Comparison of ENCODE assay signal across 17 cellular contexts in the genomic region with DNA sequence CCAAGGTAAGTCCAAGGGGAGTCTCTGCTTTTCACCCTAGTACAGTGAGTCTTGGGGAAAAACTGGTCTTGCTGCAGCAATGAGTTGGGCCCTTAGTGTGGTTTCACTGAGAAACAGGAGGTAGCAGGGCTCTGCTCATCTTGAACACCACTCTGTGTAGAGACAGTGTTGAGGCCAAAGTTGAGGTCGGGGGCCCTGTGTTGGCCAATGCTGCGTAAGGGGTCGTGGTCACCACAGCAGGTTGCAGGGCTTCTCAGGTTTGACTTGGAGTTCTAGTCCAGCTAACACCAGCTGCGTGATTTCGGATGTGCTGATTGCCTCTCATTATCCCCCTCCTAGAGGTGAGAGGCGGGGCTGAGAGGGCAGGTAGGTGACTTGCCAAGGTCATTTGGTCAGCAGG.
DNase-seq lines count a peak whose midpoint lies in the region; ATAC-seq, FAIRE-seq and TF ChIP-seq lines count a peak whose summit lies in the region.
"Had no signal": no experiment of that assay in that cellular context is flagged by ENCODE, and none has a peak within 500 bp of the region (broad histone marks: within the 10 kb centered on the region; RNA-seq: fewer than 3 reads in every experiment).

No MANE protein-coding gene starts in this region.

- no peak overlapping the region for H4K8ac ChIP-seq in H1 (ENCODE audit: extremely low read depth, insufficient read depth, low read length)

- ATAC-seq in HG02884 (IDR thresholded peaks at IDR 0.05; ENCODE audit: unreplicated experiment) (no peak), Right ventricle myocardium inferior (no peak)
- ATAC-seq: A549, GM12878 had no signal

- WGBS in H1 (ENCODE audit: extremely low coverage in 1 of 2, insufficient coverage in 1 of 2, insufficient read length in 1 of 2, insufficient replicate concordance in 2 of 2, low coverage in 1 of 2, low lambda C conversion rate in 2 of 2, missing lambda C conversion rate in 1 of 2), 2 experiments, result 93% methylated on average over 6 of the region's 6 CpGs; no CpG with 5 or more reads in 1 of the 2 experiments
- 96% methylated on average over 6 of the region's 6 CpGs for WGBS in thymus

- H3K4me3 Mint-ChIP-seq in CD4-positive, alpha-beta memory T cell, result peak overlapping the region in 3 of 8 donors; percentile 2 to 71 (median 33)

- no peak overlapping the region for H2BK5ac ChIP-seq in H1 (ENCODE audit: low read depth, low read length)

- intact Hi-C loops in CD4-positive, alpha-beta memory T cell (cut with micrococcal nuclease), result loop anchor here (5.0 kb wide), 1 partner anchor 103 kb away; no protein-coding TSS in a partner anchor
- intact Hi-C loops in Right ventricle myocardium inferior (cut with DNase I), result no loop called here

- CTCF ChIA-PET in CD4-positive, alpha-beta memory T cell (lab: Charles Lee; ENCODE audit: partially characterized antibody), result interaction anchor here (2.5 to 3.1 kb wide), 4 partner anchors 14 to 373 kb away, joined by 10 to 17 read pairs (median 12); no protein-coding TSS in a partner anchor
- CTCF ChIA-PET in H1 (lab: Charles Lee; ENCODE audit: partially characterized antibody), result interaction anchor here (0.6 kb wide), 1 partner anchor 901 kb away, joined by 3 read pairs; no protein-coding TSS in a partner anchor

- H3K14ac ChIP-seq in H1 (ENCODE audit: insufficient read length), result peak overlapping the region; percentile 12

- no peaks in the 10 kb centered on the region for H3K27me3 Mint-ChIP-seq in CD4-positive, alpha-beta memory T cell
- H3K27me3 Mint-ChIP-seq: IgD-negative memory B cell had no signal

- H3K9ac ChIP-seq in H1 (replicated peaks in 1 of 4; ENCODE audit: extremely low read depth in 1 of 4, low read depth in 3 of 4, low read length in 3 of 4), result no peak overlapping the region
- H3K9ac ChIP-seq: GM23248 had no signal

- no peaks in the 10 kb centered on the region for H3K23me2 ChIP-seq in H1 (ENCODE audit: low read depth, low read length)

- no peaks in the 10 kb centered on the region for H3K27me3 ChIP-seq in CD4-positive, alpha-beta memory T cell (ENCODE audit: insufficient read depth, low read length)
- H3K27me3 ChIP-seq in Peyer's patch (no peaks in the 10 kb centered on the region), H1 (replicated peaks in 1 of 4; ENCODE audit: control insufficient read depth in 3 of 4, extremely low read depth in 1 of 4, insufficient read depth in 3 of 4, low read length in 3 of 4) (peaks cover 0 to 1% (median 0%) of the 10 kb centered on the region in 4 experiments; a peak in 1 of 7 replicates), thymus (ENCODE audit: control insufficient read depth, insufficient read depth) (no peaks in the 10 kb centered on the region)
- H3K27me3 ChIP-seq: BE2C had no signal

- no peak overlapping the region for H2BK20ac ChIP-seq in H1 (ENCODE audit: low read length)

- no peaks in the 10 kb centered on the region for H3K79me2 ChIP-seq in H1 (ENCODE audit: control insufficient read depth in 1 of 2, insufficient read depth in 2 of 2, low read length in 2 of 2)

- no peaks in the 10 kb centered on the region for H3K9me3 ChIP-seq in CD4-positive, alpha-beta memory T cell (ENCODE audit: control insufficient read depth in 1 of 2, low read length in 2 of 2)
- H3K9me3 ChIP-seq in Peyer's patch, result no peaks in the 10 kb centered on the region
- peaks cover 0 to 4% of the 10 kb centered on the region in 2 experiments; a peak in 1 of 4 replicates for H3K9me3 ChIP-seq in H1 (ENCODE audit: insufficient read depth in 2 of 2, low read depth in 1 of 2, low read length in 1 of 2)
- H3K9me3 ChIP-seq in thymus (ENCODE audit: control insufficient read depth), result no peaks in the 10 kb centered on the region
- H3K9me3 ChIP-seq: A549, BE2C had no signal

- peak overlapping the region; percentile 72 for H3K27ac ChIP-seq in CD4-positive, alpha-beta memory T cell (ENCODE audit: low read depth, low read length)
- peak overlapping the region in 3 of 4 donors; percentile 20 to 35 (median 34) for H3K27ac ChIP-seq in Peyer's patch
- no peak overlapping the region for H3K27ac ChIP-seq in H1 (ENCODE audit: low read depth, low read length)
- H3K27ac ChIP-seq in thymus (ENCODE audit: low read depth), result peak overlapping the region; percentile 82
- H3K27ac ChIP-seq: A549, C4-2B, GM23248 had no signal

- H2BK120ac ChIP-seq in H1 (replicated peaks; ENCODE audit: low read depth, low read length), result no peak overlapping the region

- H3K4ac ChIP-seq in H1 (replicated peaks; ENCODE audit: insufficient read length, low read depth, low read length), result no peak overlapping the region

- peaks cover 9 to 42% (median 25%) of the 10 kb centered on the region in 4 donors for H3K4me1 Mint-ChIP-seq in CD4-positive, alpha-beta memory T cell
- H3K4me1 Mint-ChIP-seq: IgD-negative memory B cell had no signal

- no peaks in the 10 kb centered on the region for H3K36me3 ChIP-seq in CD4-positive, alpha-beta memory T cell (ENCODE audit: insufficient read depth, low read length)
- H3K36me3 ChIP-seq in Peyer's patch, result no peaks in the 10 kb centered on the region
- H3K36me3 ChIP-seq in H1 (ENCODE audit: control insufficient read depth in 2 of 4, insufficient read depth in 4 of 4, low read length in 3 of 4), result no peaks in the 10 kb centered on the region
- H3K36me3 ChIP-seq in thymus (ENCODE audit: control insufficient read depth, insufficient read depth), result no peaks in the 10 kb centered on the region
- H3K36me3 ChIP-seq: BE2C had no signal

- no peak overlapping the region for H3K4me2 ChIP-seq in H1 (ENCODE audit: insufficient read depth in 1 of 2, low read depth in 2 of 2, low read length in 2 of 2)
- H3K4me2 ChIP-seq: A549 had no signal

- POLR2A ChIA-PET in CD4-positive, alpha-beta memory T cell (lab: Charles Lee; ENCODE audit: partially characterized antibody), result interaction anchor here (1.0 to 4.3 kb wide), 10 partner anchors 12 to 1666 kb away, joined by 3 to 82 read pairs (median 22); a partner anchor contains a TSS
- POLR2A ChIA-PET in H1 (lab: Charles Lee; ENCODE audit: partially characterized antibody), result interaction anchor here (1.0 kb wide), 1 partner anchor 68 kb away, joined by 3 read pairs; no protein-coding TSS in a partner anchor

- no peak overlapping the region for H3K56ac ChIP-seq in H1 (replicated peaks; ENCODE audit: insufficient read length, low read depth, low read length)

- no peak overlapping the region for H3K18ac ChIP-seq in H1 (ENCODE audit: extremely low read depth, low read length)

- no peaks in the 10 kb centered on the region for H3K79me1 ChIP-seq in H1 (ENCODE audit: low read depth, low read length)

- H3K9me3 Mint-ChIP-seq in CD4-positive, alpha-beta memory T cell, result peaks cover 0 to 12% (median 7%) of the 10 kb centered on the region in 8 donors

- no peak overlapping the region for H4K5ac ChIP-seq in H1 (ENCODE audit: insufficient read length, low read depth, low read length)

- no peak for DNase-seq in CD4-positive, alpha-beta memory T cell
- DNase-seq in Peyer's patch (no peak), H1 (ENCODE audit: low read depth in 1 of 2, low spot score in 2 of 2) (no peak), NOMO-1 treated with dmso at 0.1 percent for 144 hours (lab: John Stamatoyannopoulos, UW; ENCODE audit: unreplicated experiment) (no peak), Right ventricle myocardium inferior (ENCODE audit: missing footprints) (no peak)
- DNase-seq: BE2C, Calu3, DMS 273 treated with DMSO at 0.1 percent for 48 hours, GM23248, H7 had no signal

- H3K27ac Mint-ChIP-seq in CD4-positive, alpha-beta memory T cell, result no peak overlapping the region

- peaks cover 1 to 7% of the 10 kb centered on the region in 2 donors for H3K36me3 Mint-ChIP-seq in CD4-positive, alpha-beta memory T cell
- H3K36me3 Mint-ChIP-seq: IgD-negative memory B cell had no signal

- TF ChIP-seq CTCF in Peyer's patch (IDR thresholded peaks at IDR 0.05) (no peak), H1 (IDR thresholded peaks at IDR 0.05; ENCODE audit: control extremely low read depth in 1 of 3, insufficient read depth in 1 of 3, low read depth in 1 of 3, low read length in 3 of 3) (no peak)

- H2AFZ ChIP-seq in H1 (ENCODE audit: low read length), result no peak overlapping the region; the same call in 1 of the 2 replicates
- H2AFZ ChIP-seq: GM23248 had no signal

- H2BK12ac ChIP-seq in H1 (ENCODE audit: low read depth, low read length), result no peak overlapping the region

- no peak overlapping the region for H3K4me3 ChIP-seq in CD4-positive, alpha-beta memory T cell (ENCODE audit: low read length in 2 of 2)
- H3K4me3 ChIP-seq in Peyer's patch, result no peak overlapping the region
- H3K4me3 ChIP-seq in H1 (ENCODE audit: extremely low read depth in 1 of 4, insufficient read depth in 2 of 4, low read depth in 3 of 4, low read length in 4 of 4), result no peak overlapping the region
- H3K4me3 ChIP-seq in thymus (ENCODE audit: low read length), result no peak overlapping the region
- H3K4me3 ChIP-seq: A549, GM12878, GM23248 had no signal

- no peak overlapping the region for H3K23ac ChIP-seq in H1 (ENCODE audit: insufficient read length)

- no peak for TF ChIP-seq POLR2A in Peyer's patch (IDR thresholded peaks at IDR 0.05)
- TF ChIP-seq POLR2A in H1 (IDR thresholded peaks at IDR 0.05; ENCODE audit: control extremely low read depth in 1 of 2, low read depth in 2 of 2, low read length in 2 of 2), result no peak

- TF ChIP-seq EP300 in H1 (IDR thresholded peaks at IDR 0.05; ENCODE audit: borderline replicate concordance in 1 of 2, low read depth in 2 of 2, low read length in 2 of 2), result no peak

- H4K91ac ChIP-seq in H1 (replicated peaks; ENCODE audit: insufficient read length, low read length), result no peak overlapping the region

- no peak overlapping the region for H2BK15ac ChIP-seq in H1 (ENCODE audit: low read length)

- no peak overlapping the region for H2AK5ac ChIP-seq in H1 (ENCODE audit: low read depth, low read length)

- FAIRE-seq in H1 (lab: Jason Lieb, UNC), result no peak
- FAIRE-seq: A549, GM12878, GM18507 had no signal

- peaks cover 73% of the 10 kb centered on the region for H3K4me1 ChIP-seq in CD4-positive, alpha-beta memory T cell (ENCODE audit: insufficient read depth, low read length)
- no peaks in the 10 kb centered on the region for H3K4me1 ChIP-seq in Peyer's patch
- H3K4me1 ChIP-seq in H1 (replicated peaks in 1 of 4; ENCODE audit: control insufficient read depth in 3 of 4, insufficient read depth in 4 of 4, low read length in 3 of 4), result no peaks in the 10 kb centered on the region
- H3K4me1 ChIP-seq in thymus (ENCODE audit: control insufficient read depth, insufficient read depth, low read length), result peaks cover 40% of the 10 kb centered on the region
- H3K4me1 ChIP-seq: A549, BE2C had no signal

- no peaks in the 10 kb centered on the region for H4K20me1 ChIP-seq in H1 (replicated peaks in 1 of 2; ENCODE audit: control insufficient read depth in 1 of 2, insufficient read depth in 2 of 2, low read length in 2 of 2)

- TF ChIP-seq RAD21 in H1 (IDR thresholded peaks at IDR 0.05 in 1 of 2, conservative IDR thresholded peaks at IDR 0.05 in 1 of 2; ENCODE audit: low read depth in 2 of 2, low read length in 2 of 2), result no peak

TF ChIP-seq in H1, 55 proteins besides CTCF, POLR2A, EP300 and RAD21:
- TF ChIP-seq CREB1 (IDR thresholded peaks at IDR 0.05), result no peak
- no peak for TF ChIP-seq TCF12 (IDR thresholded peaks at IDR 0.05; ENCODE audit: low read depth, low read length)
